Comparison of ENCODE assay signal across 8 cellular contexts in the genomic region with DNA sequence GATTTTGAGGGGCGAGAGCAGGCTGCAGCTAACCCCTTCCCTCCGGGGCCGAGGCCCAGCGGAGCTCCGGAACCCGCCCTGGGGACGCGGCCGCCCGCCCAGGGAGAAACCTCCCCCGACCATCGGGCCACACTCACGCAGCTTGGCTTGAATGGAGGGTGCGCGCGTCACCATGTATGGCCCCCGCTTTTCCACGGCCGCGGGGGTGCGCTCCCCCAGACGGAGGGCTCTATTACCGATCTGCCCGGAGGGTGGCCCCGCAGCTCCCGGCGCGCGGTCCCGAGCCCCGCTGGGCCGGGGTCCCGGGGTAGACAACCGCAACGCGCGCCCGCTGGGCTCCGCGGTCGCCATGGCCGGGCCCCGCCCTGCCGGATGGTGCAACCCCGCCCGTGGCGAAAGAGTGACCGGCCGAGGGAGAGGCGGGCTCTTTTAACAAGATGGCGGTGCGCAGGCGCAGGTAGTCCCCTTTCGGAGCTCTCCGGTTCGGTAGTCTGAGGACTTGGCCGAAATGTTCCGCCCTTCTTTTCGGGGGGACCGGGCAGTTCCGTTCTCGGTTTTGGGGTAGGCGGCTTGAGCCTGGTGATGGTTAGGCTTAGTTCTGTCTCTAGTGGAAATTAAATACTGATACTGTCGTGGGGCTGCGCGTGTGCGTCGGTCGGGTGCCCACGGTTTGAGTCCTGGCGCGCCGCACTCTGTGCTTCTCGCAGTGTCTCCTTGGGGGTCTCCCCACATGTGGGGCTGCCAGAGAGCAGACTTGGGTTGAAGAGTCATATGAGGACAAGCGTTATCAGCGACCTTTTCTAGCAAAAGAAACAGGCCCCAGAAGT.
DNase-seq lines count a peak whose midpoint lies in the region; ATAC-seq and TF ChIP-seq lines count a peak whose summit lies in the region.

TSS of gene FAM219B (minus strand) at position 402 of the 827 bp plus-strand sequence. CDS start at position 351, 51 bp downstream.

- peak; percentile 72 for DNase-seq in DND-41
- peak; percentile 60 for DNase-seq in LNCaP clone FGC (ENCODE audit: low read depth)
- DNase-seq in SHP77 (lab: John Stamatoyannopoulos, UW): peak; percentile 54 to 88
- DNase-seq in activated gamma-delta T cell (lab: John Stamatoyannopoulos, UW): peak; percentile 54
- peak; percentile 74 for DNase-seq in fibroblast of the conjunctiva (ENCODE audit: low read depth)
- DNase-seq in nephron progenitor cell: peak; percentile 94
- DNase-seq in stimulated activated naive CD8-positive, alpha-beta T cell treated with anti-CD3 and anti-CD28 coated beads, Interleukin-15, amount 100 ng/mL, for 72 hours: peak; percentile 74 to 79

- H3K36me3 ChIP-seq in DND-41 (ENCODE audit: insufficient read depth, low read length): peaks cover 33% of the 10 kb centered on the region

- peak within 1 kb of the TSS; percentile 86 for H3K9ac ChIP-seq in DND-41 (ENCODE audit: low read depth, low read length)

- H3K4me1 ChIP-seq in DND-41 (ENCODE audit: insufficient read depth, low read length): peaks cover 24% of the 10 kb centered on the region

- ATAC-seq in DND-41 (ENCODE audit: insufficient read depth, low read depth): peak; percentile 76
- ATAC-seq in GM21786 (IDR thresholded peaks at IDR 0.05; ENCODE audit: unreplicated experiment): peak; percentile 86
- peak; percentile 91 for ATAC-seq in stimulated activated naive CD8-positive, alpha-beta T cell treated with anti-CD3 and anti-CD28 coated beads, Interleukin-15, amount 100 ng/mL, for 72 hours

- no peaks in the 10 kb centered on the region for H3K27me3 ChIP-seq in DND-41 (ENCODE audit: insufficient read depth, low read length, poor library complexity)

- peaks cover 4% of the 10 kb centered on the region for H3K27me3 Mint-ChIP-seq in nephron progenitor cell (ENCODE audit: low read depth, poor library complexity)
- H3K27me3 Mint-ChIP-seq in stimulated activated naive CD8-positive, alpha-beta T cell treated with anti-CD3 and anti-CD28 coated beads, Interleukin-15, amount 100 ng/mL, for 72 hours: no peaks in the 10 kb centered on the region

- no peaks in the 10 kb centered on the region for H4K20me1 ChIP-seq in DND-41 (ENCODE audit: insufficient read depth, low read length)

- H3K4me1 Mint-ChIP-seq in nephron progenitor cell: peaks cover 44% of the 10 kb centered on the region
- H3K4me1 Mint-ChIP-seq in stimulated activated naive CD8-positive, alpha-beta T cell treated with anti-CD3 and anti-CD28 coated beads, Interleukin-15, amount 100 ng/mL, for 72 hours: peaks cover 31% of the 10 kb centered on the region

- peak within 1 kb of the TSS; percentile 94 for H3K27ac Mint-ChIP-seq in nephron progenitor cell
- peak within 1 kb of the TSS; percentile 98 to 99 for H3K27ac Mint-ChIP-seq in stimulated activated naive CD8-positive, alpha-beta T cell treated with anti-CD3 and anti-CD28 coated beads, Interleukin-15, amount 100 ng/mL, for 72 hours

- peak within 1 kb of the TSS; percentile 68 for H3K4me2 ChIP-seq in DND-41 (ENCODE audit: insufficient read depth, low read length)

- H3K4me3 ChIP-seq in DND-41 (ENCODE audit: low read depth in 1 of 2, low read length in 2 of 2) (peak within 1 kb of the TSS; percentile 69 to 73), LNCaP clone FGC (ENCODE audit: low read depth, low read length) (peak within 1 kb of the TSS; percentile 87)

- peak within 1 kb of the TSS; percentile 97 for H3K4me3 Mint-ChIP-seq in nephron progenitor cell
- peak within 1 kb of the TSS; percentile 98 to 99 for H3K4me3 Mint-ChIP-seq in stimulated activated naive CD8-positive, alpha-beta T cell treated with anti-CD3 and anti-CD28 coated beads, Interleukin-15, amount 100 ng/mL, for 72 hours

- no peak for TF ChIP-seq CTCF in DND-41 (IDR thresholded peaks at IDR 0.05; ENCODE audit: borderline replicate concordance, extremely low read depth, low read length, poor library complexity, severe bottlenecking)
- TF ChIP-seq CTCF in LNCaP clone FGC (IDR thresholded peaks at IDR 0.05; ENCODE audit: control insufficient read depth, extremely low read depth, insufficient read depth): no peak
- TF ChIP-seq CTCF in nephron progenitor cell (IDR thresholded peaks at IDR 0.05): no peak

- H3K9me3 ChIP-seq in DND-41 (ENCODE audit: insufficient read depth, low read length, severe bottlenecking): no peaks in the 10 kb centered on the region

- peaks cover 67% of the 10 kb centered on the region for H3K36me3 Mint-ChIP-seq in nephron progenitor cell (ENCODE audit: low read depth)

- H2AFZ ChIP-seq in DND-41 (ENCODE audit: low read depth, low read length): peak within 1 kb of the TSS; percentile 93

- H3K9me3 Mint-ChIP-seq in nephron progenitor cell: peaks cover 6% of the 10 kb centered on the region
- H3K9me3 Mint-ChIP-seq in stimulated activated naive CD8-positive, alpha-beta T cell treated with anti-CD3 and anti-CD28 coated beads, Interleukin-15, amount 100 ng/mL, for 72 hours: no peaks in the 10 kb centered on the region

- peaks cover 22% of the 10 kb centered on the region for H3K79me2 ChIP-seq in DND-41 (ENCODE audit: insufficient read depth, low read length)

- peak within 1 kb of the TSS; percentile 72 for H3K27ac ChIP-seq in DND-41 (ENCODE audit: low read length)

Comparison
In these comparisons a context has a peak if more than half of its experiments do, and no peak if none do; other contexts are left out.
1. Peak in every context shown above with its lines: DNase-seq, ATAC-seq, H3K4me3 ChIP-seq and H3K27ac ChIP-seq.